ENCODE assay signal across 15 cellular contexts in the genomic region with DNA sequence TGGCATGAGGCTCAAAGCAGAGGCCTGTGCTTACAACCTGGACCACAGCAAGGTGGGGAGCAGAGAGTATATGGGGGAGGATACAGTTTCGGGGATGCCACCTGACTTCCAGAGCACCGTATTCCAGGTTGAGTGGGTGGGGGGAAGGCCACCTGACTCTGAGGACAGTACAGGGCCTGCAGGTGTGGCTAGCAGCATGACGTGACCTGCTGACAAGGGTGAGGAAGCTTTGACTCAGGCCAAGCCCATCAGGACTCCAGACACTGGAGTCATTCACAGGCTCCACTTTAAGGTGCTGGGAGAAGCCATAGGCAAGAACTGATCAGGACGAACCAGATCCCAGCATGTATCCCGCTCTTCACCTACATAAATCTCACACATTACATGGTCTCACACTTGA. TPM values are rescaled to one million over a fixed set of nuclear protein-coding genes. Genes with fewer than 3 reads are reported as not detected.
DNase-seq lines count a peak whose midpoint lies in the region; ATAC-seq, FAIRE-seq and TF ChIP-seq lines count a peak whose summit lies in the region.
"Had no signal": no experiment of that assay in that cellular context is flagged by ENCODE, and none has a peak within 500 bp of the region (broad histone marks: within the 10 kb centered on the region; RNA-seq: fewer than 3 reads in every experiment).

No MANE protein-coding gene starts in this region.

- H3K56ac ChIP-seq in H1 (replicated peaks; ENCODE audit: insufficient read length, low read depth, low read length), result no peak overlapping the region

- no peak for ATAC-seq in GM21390 (IDR thresholded peaks at IDR 0.05; ENCODE audit: unreplicated experiment)

- no TSS peak for BruUV-seq in PC-9 (replicated peaks; lab: Mats Ljungman, UMichigan)

- H3K14ac ChIP-seq in H1 (ENCODE audit: insufficient read length), result no peak overlapping the region

- WGBS in H1 (ENCODE audit: extremely low coverage in 1 of 2, insufficient coverage in 1 of 2, insufficient read length in 1 of 2, insufficient replicate concordance in 2 of 2, low coverage in 1 of 2, low lambda C conversion rate in 2 of 2, missing lambda C conversion rate in 1 of 2), 2 experiments, result 91% methylated on average over 5 of the region's 5 CpGs; no CpG with 5 or more reads in 1 of the 2 experiments

- FAIRE-seq in H1 (lab: Jason Lieb, UNC), result no peak
- FAIRE-seq: endometrium had no signal

- no peak overlapping the region for H2AK5ac ChIP-seq in H1 (ENCODE audit: low read depth, low read length)

- H2AFZ ChIP-seq in PC-9, result no peak overlapping the region
- H2AFZ ChIP-seq in H1 (ENCODE audit: low read length), result no peak overlapping the region

- peak overlapping the region; percentile 76; the same call in 1 of the 2 replicates for H2BK12ac ChIP-seq in H1 (ENCODE audit: low read depth, low read length)

- H3K18ac ChIP-seq in H1 (ENCODE audit: extremely low read depth, low read length), result no peak overlapping the region

- no peak overlapping the region for H4K91ac ChIP-seq in H1 (replicated peaks; ENCODE audit: insufficient read length, low read length)

- TF ChIP-seq EP300 in H1 (IDR thresholded peaks at IDR 0.05; ENCODE audit: borderline replicate concordance in 1 of 2, low read depth in 2 of 2, low read length in 2 of 2), result no peak

- no peak overlapping the region for H2BK15ac ChIP-seq in H1 (ENCODE audit: low read length)

- H2BK20ac ChIP-seq in H1 (ENCODE audit: low read length), result peak overlapping the region; percentile 9; the same call in 1 of the 2 replicates

- no peaks in the 10 kb centered on the region for H3K27me3 Mint-ChIP-seq in CD8-positive, alpha-beta memory T cell
- H3K27me3 Mint-ChIP-seq in osteocyte (ENCODE audit: unreplicated experiment), result no peaks in the 10 kb centered on the region

- no peak for DNase-seq in CD8-positive, alpha-beta memory T cell
- DNase-seq in PC-9, result peak; percentile 63 to 86
- no peak for DNase-seq in H1 (ENCODE audit: low read depth in 1 of 2, low spot score in 2 of 2)
- no peak for DNase-seq in osteocyte (ENCODE audit: extremely low spot score, unreplicated experiment)
- DNase-seq in putamen (ENCODE audit: low spot score), result no peak
- DNase-seq in midbrain (lab: John Stamatoyannopoulos, UW), result no peak
- DNase-seq in NCI-H187 treated with DMSO at 0.1 percent for 48 hours (lab: John Stamatoyannopoulos, UW), result no peak
- DNase-seq: activated CD8-positive, alpha-beta memory T cell treated with anti-CD3 and anti-CD28 coated beads, Interleukin-2, amount 50 U/mL, for 4 hours; aorta; KG1; lower lobe of right lung; NCI-H146 had no signal

- H3K4me2 ChIP-seq in PC-9 (peak overlapping the region; percentile 63), H1 (ENCODE audit: insufficient read depth in 1 of 2, low read depth in 2 of 2, low read length in 2 of 2) (no peak overlapping the region)

- peaks cover 27% of the 10 kb centered on the region for H3K36me3 ChIP-seq in CD8-positive, alpha-beta memory T cell (ENCODE audit: insufficient read depth, low read length)
- peaks cover 35% of the 10 kb centered on the region for H3K36me3 ChIP-seq in PC-9 (ENCODE audit: low read depth)
- no peaks in the 10 kb centered on the region for H3K36me3 ChIP-seq in H1 (ENCODE audit: control insufficient read depth in 2 of 4, insufficient read depth in 4 of 4, low read length in 3 of 4)

- CTCF ChIA-PET in CD8-positive, alpha-beta memory T cell (lab: Charles Lee), result interaction anchor here (0.9 to 2.8 kb wide), 3 partner anchors 17 to 217 kb away, joined by 3 to 9 read pairs (median 4); no protein-coding TSS in a partner anchor
- CTCF ChIA-PET in PC-9 (lab: Charles Lee) (interaction anchor here (0.6 kb wide), 1 partner anchor 1972 kb away, joined by 3 read pairs; no protein-coding TSS in a partner anchor), H1 (lab: Charles Lee; ENCODE audit: partially characterized antibody) (interaction anchor here (0.8 to 6.1 kb wide), 9 partner anchors 8 to 63 kb away, joined by 3 to 56 read pairs (median 4); no protein-coding TSS in a partner anchor)

- peaks cover 0 to 83% (median 26%) of the 10 kb centered on the region in 3 donors for H3K36me3 Mint-ChIP-seq in CD8-positive, alpha-beta memory T cell
- H3K36me3 Mint-ChIP-seq in osteocyte (ENCODE audit: unreplicated experiment), result peaks cover 12% of the 10 kb centered on the region

- no peak overlapping the region for H3K4ac ChIP-seq in H1 (replicated peaks; ENCODE audit: insufficient read length, low read depth, low read length)

- intact Hi-C loops in PC-9 (cut with micrococcal nuclease; ENCODE audit: unreplicated experiment), result loop anchor here (1.0 kb wide), 1 partner anchor 14 kb away; no protein-coding TSS in a partner anchor

- no peaks in the 10 kb centered on the region for H3K79me1 ChIP-seq in H1 (ENCODE audit: low read depth, low read length)

- H3F3A ChIP-seq in PC-9 (ENCODE audit: insufficient read depth, low read depth), result peaks cover 65% of the 10 kb centered on the region

- H3K23me2 ChIP-seq in H1 (ENCODE audit: low read depth, low read length), result no peaks in the 10 kb centered on the region

- TF ChIP-seq RAD21 in H1 (IDR thresholded peaks at IDR 0.05 in 1 of 2, conservative IDR thresholded peaks at IDR 0.05 in 1 of 2; ENCODE audit: low read depth in 2 of 2, low read length in 2 of 2), result no peak

- H2BK5ac ChIP-seq in H1 (ENCODE audit: low read depth, low read length), result 0 out of 2 replicates have a peak overlapping the region, but pooled peaks have one; percentile 4

- H3K9me3 ChIP-seq in CD8-positive, alpha-beta memory T cell (ENCODE audit: low read length), result no peaks in the 10 kb centered on the region
- H3K9me3 ChIP-seq in PC-9 (ENCODE audit: insufficient read depth, low read depth) (no peaks in the 10 kb centered on the region), H1 (ENCODE audit: insufficient read depth in 2 of 2, low read depth in 1 of 2, low read length in 1 of 2) (no peaks in the 10 kb centered on the region)
- H3K9me3 ChIP-seq: lower lobe of right lung had no signal

- no peak overlapping the region for H4K5ac ChIP-seq in H1 (ENCODE audit: insufficient read length, low read depth, low read length)

- no peaks in the 10 kb centered on the region for H3K9me3 Mint-ChIP-seq in CD8-positive, alpha-beta memory T cell
- no peaks in the 10 kb centered on the region for H3K9me3 Mint-ChIP-seq in osteocyte (ENCODE audit: unreplicated experiment)

- H3K23ac ChIP-seq in H1 (ENCODE audit: insufficient read length), result no peak overlapping the region

- TF ChIP-seq CTCF in PC-9 (conservative IDR thresholded peaks at IDR 0.05), result no peak
- TF ChIP-seq CTCF in H1 (IDR thresholded peaks at IDR 0.05; ENCODE audit: control extremely low read depth in 1 of 3, insufficient read depth in 1 of 3, low read depth in 1 of 3, low read length in 3 of 3), result no peak
- TF ChIP-seq CTCF in osteocyte (IDR thresholded peaks at IDR 0.05), result no peak

- no peak overlapping the region for H4K8ac ChIP-seq in H1 (ENCODE audit: extremely low read depth, insufficient read depth, low read length)

- no peak overlapping the region for H3K4me3 ChIP-seq in CD8-positive, alpha-beta memory T cell (ENCODE audit: low read length)
- H3K4me3 ChIP-seq in PC-9 (no peak overlapping the region; the same call in 1 of the 2 replicates), H1 (ENCODE audit: extremely low read depth in 1 of 4, insufficient read depth in 2 of 4, low read depth in 3 of 4, low read length in 4 of 4) (no peak overlapping the region)
- H3K4me3 ChIP-seq: lower lobe of right lung had no signal

- no peak overlapping the region for H3K27ac ChIP-seq in CD8-positive, alpha-beta memory T cell (ENCODE audit: low read depth, low read length)
- H3K27ac ChIP-seq in PC-9, result peak overlapping the region; percentile 96
- no peak overlapping the region for H3K27ac ChIP-seq in H1 (ENCODE audit: low read depth, low read length)
- H3K27ac ChIP-seq: lower lobe of right lung had no signal

- H3K9ac ChIP-seq in H1 (replicated peaks in 1 of 4; ENCODE audit: extremely low read depth in 1 of 4, low read depth in 3 of 4, low read length in 3 of 4), result no peak overlapping the region

- H3K4me3 Mint-ChIP-seq in CD8-positive, alpha-beta memory T cell, result peak overlapping the region in 2 of 7 donors; percentile 64 to 71
- H3K4me3 Mint-ChIP-seq in osteocyte (ENCODE audit: unreplicated experiment), result peak overlapping the region; percentile 26

- no peak for TF ChIP-seq POLR2A in H1 (IDR thresholded peaks at IDR 0.05; ENCODE audit: control extremely low read depth in 1 of 2, low read depth in 2 of 2, low read length in 2 of 2)

- no peak overlapping the region for H2BK120ac ChIP-seq in H1 (replicated peaks; ENCODE audit: low read depth, low read length)

- no peaks in the 10 kb centered on the region for H3K27me3 ChIP-seq in CD8-positive, alpha-beta memory T cell (ENCODE audit: insufficient read depth, low read length, poor library complexity, severe bottlenecking)
- no peaks in the 10 kb centered on the region for H3K27me3 ChIP-seq in PC-9 (ENCODE audit: insufficient read depth, low read depth)
- no peaks in the 10 kb centered on the region for H3K27me3 ChIP-seq in H1 (replicated peaks in 1 of 4; ENCODE audit: control insufficient read depth in 3 of 4, extremely low read depth in 1 of 4, insufficient read depth in 3 of 4, low read length in 3 of 4)

- POLR2A ChIA-PET in CD8-positive, alpha-beta memory T cell (lab: Charles Lee), result no interaction called here
- POLR2A ChIA-PET in PC-9 (lab: Charles Lee; ENCODE audit: unreplicated experiment), result interaction anchor here (0.6 to 0.7 kb wide), 2 partner anchors 11 to 217 kb away, joined by 3 to 8 read pairs; no protein-coding TSS in a partner anchor
- POLR2A ChIA-PET in H1 (lab: Charles Lee; ENCODE audit: partially characterized antibody), result no interaction called here

- H3K4me1 Mint-ChIP-seq in CD8-positive, alpha-beta memory T cell, result peaks cover 18 to 36% (median 31%) of the 10 kb centered on the region in 3 donors
- peaks cover 59% of the 10 kb centered on the region for H3K4me1 Mint-ChIP-seq in osteocyte (ENCODE audit: unreplicated experiment)

- H3K27ac Mint-ChIP-seq in CD8-positive, alpha-beta memory T cell, result peak overlapping the region in 5 of 8 donors; percentile 17 to 85 (median 55)
- peak overlapping the region; percentile 92 for H3K27ac Mint-ChIP-seq in osteocyte (ENCODE audit: unreplicated experiment)

- no peaks in the 10 kb centered on the region for H3K9me2 ChIP-seq in PC-9 (ENCODE audit: insufficient read depth)

- H3K4me1 ChIP-seq in CD8-positive, alpha-beta memory T cell (ENCODE audit: insufficient read depth, low read length), result peaks cover 10% of the 10 kb centered on the region
- H3K4me1 ChIP-seq in PC-9 (replicated peaks; ENCODE audit: insufficient read depth) (peaks cover 51% of the 10 kb centered on the region), H1 (replicated peaks in 1 of 4; ENCODE audit: control insufficient read depth in 3 of 4, insufficient read depth in 4 of 4, low read length in 3 of 4) (peaks cover 0 to 3% (median 0%) of the 10 kb centered on the region in 4 experiments; a peak in 4 of 7 replicates)

- H4K20me1 ChIP-seq in PC-9 (ENCODE audit: insufficient read depth), result no peaks in the 10 kb centered on the region
- H4K20me1 ChIP-seq in H1 (replicated peaks in 1 of 2; ENCODE audit: control insufficient read depth in 1 of 2, insufficient read depth in 2 of 2, low read length in 2 of 2), result no peaks in the 10 kb centered on the region

- H3K79me2 ChIP-seq in PC-9 (ENCODE audit: low read depth), result peaks cover 9% of the 10 kb centered on the region; the same call in 1 of the 2 replicates
- H3K79me2 ChIP-seq in H1 (ENCODE audit: control insufficient read depth in 1 of 2, insufficient read depth in 2 of 2, low read length in 2 of 2), result no peaks in the 10 kb centered on the region

RNA-seq across cellular contexts. Expression of a gene that starts 34.6 kb away (rescaled TPM):
- 10 to 100 TPM; 71.9 to 72.1 TPM for total RNA-seq in CD8-positive, alpha-beta memory T cell
- polyA plus RNA-seq in CD8-positive, alpha-beta memory T cell, result 65.0 TPM
- total RNA-seq in PC-9 (2021) (not detected in 2 replicates), osteocyte (not detected in 2 replicates)
- not detected in 2 replicates for total RNA-seq in H1 (2021; fragmentation: NEBNext Ultra II Directional; extraction: Animal tissue kit (Norgen Biotek cat#: 25700))
- not detected in 2 replicates for polyA plus RNA-seq in H1 (2011; rRNA removed)
- not detected for polyA plus RNA-seq in H1 (2011; cell fraction: cytosol; rRNA removed)
- polyA plus RNA-seq in H1 (2011; cell fraction: nucleus; rRNA removed), result not detected
- polyA plus RNA-seq in H1 (2012, experiment 1 of 2), result not detected in 4 replicates
- polyA plus RNA-seq in H1 (2012, experiment 2 of 2), result not detected
- 0.26 TPM for polyA plus RNA-seq in H1 (2013, experiment 1 of 2)
- polyA plus RNA-seq in H1 (2013, experiment 2 of 2), result 0.33 TPM
- polyA minus RNA-seq in H1 (2011; rRNA and poly(A)+ RNA removed), result not detected in 2 replicates
- polyA minus RNA-seq in H1 (2011; cell fraction: cytosol; rRNA and poly(A)+ RNA removed), result not detected
- not detected for polyA minus RNA-seq in H1 (2011; cell fraction: nucleus; rRNA and poly(A)+ RNA removed)
- polyA plus RNA-seq: aorta, BJ had no signal

Comparison
In these comparisons a context has a peak if more than half of its experiments do, and no peak if none do; other contexts are left out.
1. DNase-seq: peak in PC-9 (2 of 2); none in CD8-positive, alpha-beta memory T cell (0 of 5), H1 (0 of 2), osteocyte (single experiment), putamen (single experiment), midbrain (single experiment) and NCI-H187 treated with DMSO at 0.1 percent for 48 hours (single experiment).
2. RNA of a gene that starts 34.6 kb away (total RNA-seq): 71.9 to 72.1 TPM in CD8-positive, alpha-beta memory T cell; not detected in H1, not detected in PC-9 and not detected in osteocyte; every median in the first group is over 10 times any median in the second.